1 cellular context compared by ENCODE assay signal in genomic region chr17:81868674-81869220, GRCh38.
TF ChIP-seq lines count a peak whose summit lies in the region.

No MANE protein-coding gene starts in this region.

TF ChIP-seq in HepG2, 621 proteins besides CTCF, POLR2A, EP300 and RAD21 (continued from another document and continues in another):
- TF ChIP-seq, protein P1, sequence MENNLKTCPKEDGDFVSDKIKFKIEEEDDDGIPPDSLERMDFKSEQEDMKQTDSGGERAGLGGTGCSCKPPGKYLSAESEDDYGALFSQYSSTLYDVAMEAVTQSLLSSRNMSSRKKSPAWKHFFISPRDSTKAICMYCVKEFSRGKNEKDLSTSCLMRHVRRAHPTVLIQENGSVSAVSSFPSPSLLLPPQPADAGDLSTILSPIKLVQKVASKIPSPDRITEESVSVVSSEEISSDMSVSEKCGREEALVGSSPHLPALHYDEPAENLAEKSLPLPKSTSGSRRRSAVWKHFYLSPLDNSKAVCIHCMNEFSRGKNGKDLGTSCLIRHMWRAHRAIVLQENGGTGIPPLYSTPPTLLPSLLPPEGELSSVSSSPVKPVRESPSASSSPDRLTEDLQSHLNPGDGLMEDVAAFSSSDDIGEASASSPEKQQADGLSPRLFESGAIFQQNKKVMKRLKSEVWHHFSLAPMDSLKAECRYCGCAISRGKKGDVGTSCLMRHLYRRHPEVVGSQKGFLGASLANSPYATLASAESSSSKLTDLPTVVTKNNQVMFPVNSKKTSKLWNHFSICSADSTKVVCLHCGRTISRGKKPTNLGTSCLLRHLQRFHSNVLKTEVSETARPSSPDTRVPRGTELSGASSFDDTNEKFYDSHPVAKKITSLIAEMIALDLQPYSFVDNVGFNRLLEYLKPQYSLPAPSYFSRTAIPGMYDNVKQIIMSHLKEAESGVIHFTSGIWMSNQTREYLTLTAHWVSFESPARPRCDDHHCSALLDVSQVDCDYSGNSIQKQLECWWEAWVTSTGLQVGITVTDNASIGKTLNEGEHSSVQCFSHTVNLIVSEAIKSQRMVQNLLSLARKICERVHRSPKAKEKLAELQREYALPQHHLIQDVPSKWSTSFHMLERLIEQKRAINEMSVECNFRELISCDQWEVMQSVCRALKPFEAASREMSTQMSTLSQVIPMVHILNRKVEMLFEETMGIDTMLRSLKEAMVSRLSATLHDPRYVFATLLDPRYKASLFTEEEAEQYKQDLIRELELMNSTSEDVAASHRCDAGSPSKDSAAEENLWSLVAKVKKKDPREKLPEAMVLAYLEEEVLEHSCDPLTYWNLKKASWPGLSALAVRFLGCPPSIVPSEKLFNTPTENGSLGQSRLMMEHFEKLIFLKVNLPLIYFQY (CRISPR knock-in tag; IDR thresholded peaks at IDR 0.05; ENCODE audit: borderline replicate concordance) = no peak
- TF ChIP-seq NBN (conservative IDR thresholded peaks at IDR 0.05) (no peak), ZNF839 (CRISPR knock-in tag; IDR thresholded peaks at IDR 0.05; ENCODE audit: borderline replicate concordance) (no peak), CAMTA2 (CRISPR knock-in tag; IDR thresholded peaks at IDR 0.05; ENCODE audit: borderline replicate concordance) (no peak), GPN1 (CRISPR knock-in tag; IDR thresholded peaks at IDR 0.05; ENCODE audit: borderline replicate concordance) (no peak), SIN3A (IDR thresholded peaks at IDR 0.05; ENCODE audit: borderline replicate concordance, low read depth, low read length) (no peak), MYPOP (CRISPR knock-in tag; IDR thresholded peaks at IDR 0.05) (no peak), DMAP1 (CRISPR knock-in tag; IDR thresholded peaks at IDR 0.05) (no peak), ZNF878 (CRISPR knock-in tag; IDR thresholded peaks at IDR 0.05) (no peak), MTA1 (CRISPR knock-in tag; IDR thresholded peaks at IDR 0.05; ENCODE audit: borderline replicate concordance) (no peak), FOXK2 (IDR thresholded peaks at IDR 0.05) (no peak), NFIC (IDR thresholded peaks at IDR 0.05; ENCODE audit: low read length) (no peak), ZNF460 (CRISPR knock-in tag; IDR thresholded peaks at IDR 0.05; ENCODE audit: borderline replicate concordance) (peak; percentile 16; the same call in 1 of the 2 replicates), MED13 (CRISPR knock-in tag; IDR thresholded peaks at IDR 0.05) (peak; percentile 7; the same call in 1 of the 2 replicates), NAIF1 (CRISPR knock-in tag; IDR thresholded peaks at IDR 0.05; ENCODE audit: borderline replicate concordance) (no peak), KLF11 (CRISPR knock-in tag; IDR thresholded peaks at IDR 0.05) (no peak), ZNF253 (CRISPR knock-in tag; IDR thresholded peaks at IDR 0.05; ENCODE audit: borderline replicate concordance) (peak; percentile 55; the same call in 1 of the 2 replicates), GABPB1 (CRISPR knock-in tag; IDR thresholded peaks at IDR 0.05) (no peak; the same call in 1 of the 2 replicates), PHF5A (CRISPR knock-in tag; IDR thresholded peaks at IDR 0.05; ENCODE audit: low read depth, unreplicated experiment) (no peak), EHMT2 (IDR thresholded peaks at IDR 0.05; ENCODE audit: borderline replicate concordance, low read depth, low read length) (no peak), RBM22 (optimal IDR thresholded peaks at IDR 0.05; ENCODE audit: low read length) (peak; percentile 85), ZNF329 (CRISPR knock-in tag; IDR thresholded peaks at IDR 0.05; ENCODE audit: low read depth) (no peak), ZNF326 (CRISPR knock-in tag; IDR thresholded peaks at IDR 0.05; ENCODE audit: borderline replicate concordance) (peak; percentile 14; the same call in 1 of the 2 replicates), SP140L (CRISPR knock-in tag; IDR thresholded peaks at IDR 0.05; ENCODE audit: borderline replicate concordance) (no peak), PRMT3 (CRISPR knock-in tag; IDR thresholded peaks at IDR 0.05; ENCODE audit: borderline replicate concordance, low read depth) (no peak), FOXM1 (CRISPR knock-in tag; IDR thresholded peaks at IDR 0.05) (no peak), ZNF883 (CRISPR knock-in tag; IDR thresholded peaks at IDR 0.05; ENCODE audit: not compliant biosample characterization) (no peak), RCOR2 (CRISPR knock-in tag; IDR thresholded peaks at IDR 0.05) (no peak), ZNF333 (CRISPR knock-in tag; IDR thresholded peaks at IDR 0.05; ENCODE audit: borderline replicate concordance) (no peak), CENPBD1 (CRISPR knock-in tag; IDR thresholded peaks at IDR 0.05; ENCODE audit: borderline replicate concordance, low read depth) (no peak), SYNCRIP (IDR thresholded peaks at IDR 0.05; ENCODE audit: insufficient read depth, low read depth, low read length) (no peak), TERF1 (CRISPR knock-in tag; IDR thresholded peaks at IDR 0.05) (no peak), ZFP36L1 (CRISPR knock-in tag; IDR thresholded peaks at IDR 0.05) (peak; percentile 71; the same call in 1 of the 2 replicates), KLF13 (CRISPR knock-in tag; IDR thresholded peaks at IDR 0.05) (no peak), ZNF20 (CRISPR knock-in tag; IDR thresholded peaks at IDR 0.05) (no peak), HMGA1 (CRISPR knock-in tag; conservative IDR thresholded peaks at IDR 0.05) (no peak), ZNF362 (CRISPR knock-in tag; IDR thresholded peaks at IDR 0.05; ENCODE audit: borderline replicate concordance) (no peak), REL (CRISPR knock-in tag; conservative IDR thresholded peaks at IDR 0.05) (no peak; the same call in 1 of the 2 replicates), DNMT3B (CRISPR knock-in tag; conservative IDR thresholded peaks at IDR 0.05) (no peak), SKI (IDR thresholded peaks at IDR 0.05; ENCODE audit: partially characterized antibody) (no peak), RAD51 (IDR thresholded peaks at IDR 0.05; ENCODE audit: borderline replicate concordance) (no peak), THRA (CRISPR knock-in tag; IDR thresholded peaks at IDR 0.05; ENCODE audit: borderline replicate concordance) (no peak), TOE1 (CRISPR knock-in tag; IDR thresholded peaks at IDR 0.05) (no peak), ZFP82 (CRISPR knock-in tag; IDR thresholded peaks at IDR 0.05; ENCODE audit: borderline replicate concordance) (no peak), ZNF589 (CRISPR knock-in tag; conservative IDR thresholded peaks at IDR 0.05) (no peak), ZNF562 (CRISPR knock-in tag; IDR thresholded peaks at IDR 0.05; ENCODE audit: borderline replicate concordance) (no peak), MATR3 (CRISPR knock-in tag; IDR thresholded peaks at IDR 0.05) (no peak), NFATC3 (CRISPR knock-in tag; IDR thresholded peaks at IDR 0.05) (no peak), HNF4G (IDR thresholded peaks at IDR 0.05; ENCODE audit: borderline replicate concordance, low read depth, low read length) (no peak), HNF4G (CRISPR knock-in tag; IDR thresholded peaks at IDR 0.05; ENCODE audit: borderline replicate concordance, low read depth) (no peak), PLRG1 (conservative IDR thresholded peaks at IDR 0.05) (no peak), ZNF256 (CRISPR knock-in tag; conservative IDR thresholded peaks at IDR 0.05) (no peak), NRL (CRISPR knock-in tag; IDR thresholded peaks at IDR 0.05; ENCODE audit: borderline replicate concordance) (peak; percentile 54; the same call in 1 of the 2 replicates), STAG1 (CRISPR knock-in tag; IDR thresholded peaks at IDR 0.05) (no peak), ZBTB7B (CRISPR knock-in tag; IDR thresholded peaks at IDR 0.05) (no peak), HIVEP1 (CRISPR knock-in tag; IDR thresholded peaks at IDR 0.05) (no peak), NR2C2 (CRISPR knock-in tag; IDR thresholded peaks at IDR 0.05; ENCODE audit: borderline replicate concordance) (no peak), ZNF879 (CRISPR knock-in tag; IDR thresholded peaks at IDR 0.05) (no peak), JDP2 (CRISPR knock-in tag; IDR thresholded peaks at IDR 0.05; ENCODE audit: borderline replicate concordance) (no peak), ATF6 (CRISPR knock-in tag; conservative IDR thresholded peaks at IDR 0.05) (no peak), CREM (IDR thresholded peaks at IDR 0.05) (no peak), CREM (CRISPR knock-in tag; IDR thresholded peaks at IDR 0.05) (no peak), JARID2 (CRISPR knock-in tag; IDR thresholded peaks at IDR 0.05; ENCODE audit: insufficient replicate concordance) (no peak), ZNF672 (CRISPR knock-in tag; IDR thresholded peaks at IDR 0.05) (no peak), FOXO1 (CRISPR knock-in tag; IDR thresholded peaks at IDR 0.05) (no peak), NFE2L2 (IDR thresholded peaks at IDR 0.05; ENCODE audit: low read length) (no peak), ZNF746 (CRISPR knock-in tag; IDR thresholded peaks at IDR 0.05) (no peak), ZNF484 (CRISPR knock-in tag; IDR thresholded peaks at IDR 0.05; ENCODE audit: borderline replicate concordance, low read depth) (no peak), RBM39 (IDR thresholded peaks at IDR 0.05; ENCODE audit: low read depth, low read length, poor library complexity, severe bottlenecking) (peak; percentile 37), XBP1 (CRISPR knock-in tag; IDR thresholded peaks at IDR 0.05) (no peak), KAT8 (CRISPR knock-in tag; IDR thresholded peaks at IDR 0.05) (peak; percentile 4; the same call in 1 of the 2 replicates), ZNF530 (CRISPR knock-in tag; IDR thresholded peaks at IDR 0.05; ENCODE audit: low read depth) (0 out of 2 replicates have a peak, but pooled peaks have one; percentile 22), SNAPC2 (CRISPR knock-in tag; IDR thresholded peaks at IDR 0.05) (no peak)
- TF ChIP-seq, protein P2, sequence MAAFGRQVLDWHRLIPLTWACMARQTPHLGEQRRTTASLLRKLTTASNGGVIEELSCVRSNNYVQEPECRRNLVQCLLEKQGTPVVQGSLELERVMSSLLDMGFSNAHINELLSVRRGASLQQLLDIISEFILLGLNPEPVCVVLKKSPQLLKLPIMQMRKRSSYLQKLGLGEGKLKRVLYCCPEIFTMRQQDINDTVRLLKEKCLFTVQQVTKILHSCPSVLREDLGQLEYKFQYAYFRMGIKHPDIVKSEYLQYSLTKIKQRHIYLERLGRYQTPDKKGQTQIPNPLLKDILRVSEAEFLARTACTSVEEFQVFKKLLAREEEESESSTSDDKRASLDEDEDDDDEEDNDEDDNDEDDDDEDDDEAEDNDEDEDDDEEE (CRISPR knock-in tag; IDR thresholded peaks at IDR 0.05) = no peak
